ENCODE assay signal across 1 cellular context in the genomic region with DNA sequence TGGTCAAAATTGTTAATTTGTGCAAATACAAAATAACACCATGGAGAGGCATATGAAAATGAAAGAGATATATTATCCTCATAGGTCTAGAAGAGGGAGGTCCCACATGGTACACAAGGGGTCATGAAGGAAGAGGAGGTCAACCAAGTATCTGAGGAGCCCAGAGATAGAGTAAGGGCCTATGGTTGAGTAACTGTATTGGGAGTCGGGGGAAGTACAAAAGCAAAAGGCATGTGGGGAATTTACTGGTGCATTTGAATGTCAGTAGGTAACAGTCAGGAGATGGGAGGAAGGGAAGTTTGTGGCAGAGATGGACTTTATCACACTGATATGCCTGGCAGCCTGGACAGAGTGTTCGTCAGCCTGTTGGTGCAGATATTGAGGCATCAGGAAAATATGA.
TF ChIP-seq lines count a peak whose summit lies in the region.

No MANE protein-coding gene starts in this region.

TF ChIP-seq in H1, 55 proteins besides CTCF, POLR2A, EP300 and RAD21 (continued from another document):
- TF ChIP-seq, protein P1, sequence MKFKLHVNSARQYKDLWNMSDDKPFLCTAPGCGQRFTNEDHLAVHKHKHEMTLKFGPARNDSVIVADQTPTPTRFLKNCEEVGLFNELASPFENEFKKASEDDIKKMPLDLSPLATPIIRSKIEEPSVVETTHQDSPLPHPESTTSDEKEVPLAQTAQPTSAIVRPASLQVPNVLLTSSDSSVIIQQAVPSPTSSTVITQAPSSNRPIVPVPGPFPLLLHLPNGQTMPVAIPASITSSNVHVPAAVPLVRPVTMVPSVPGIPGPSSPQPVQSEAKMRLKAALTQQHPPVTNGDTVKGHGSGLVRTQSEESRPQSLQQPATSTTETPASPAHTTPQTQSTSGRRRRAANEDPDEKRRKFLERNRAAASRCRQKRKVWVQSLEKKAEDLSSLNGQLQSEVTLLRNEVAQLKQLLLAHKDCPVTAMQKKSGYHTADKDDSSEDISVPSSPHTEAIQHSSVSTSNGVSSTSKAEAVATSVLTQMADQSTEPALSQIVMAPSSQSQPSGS (IDR thresholded peaks at IDR 0.05; ENCODE audit: low read length): no peak
- no peak for TF ChIP-seq SIX5 (IDR thresholded peaks at IDR 0.05; ENCODE audit: low read depth, low read length)
